In the genomic region with DNA sequence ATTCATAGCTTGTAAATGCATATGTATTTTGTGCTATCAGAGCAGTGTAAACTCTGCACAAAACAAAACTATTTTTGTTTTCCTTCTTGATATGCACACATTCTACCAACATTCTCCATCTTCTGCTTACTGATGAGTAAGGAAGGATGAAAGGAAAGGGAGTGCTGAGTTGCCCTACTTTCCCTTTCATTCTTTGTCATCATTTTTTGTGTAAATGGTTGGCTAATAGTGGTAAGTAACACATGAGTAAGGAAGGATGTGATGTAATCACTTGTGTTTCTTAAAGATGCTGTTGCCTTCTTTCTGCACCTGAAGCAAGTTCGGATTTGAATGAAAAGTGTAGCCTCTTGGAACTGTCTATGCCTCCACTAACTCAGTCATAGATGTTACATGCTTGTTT, we compare ENCODE assay signal across 1 cellular context.
TF ChIP-seq lines count a peak whose summit lies in the region.

No MANE protein-coding gene starts in this region.

TF ChIP-seq in SK-N-SH treated with all-trans-retinoic acid at 6 μM for 48 hours, 23 proteins besides CTCF, POLR2A, EP300 and RAD21 (continued from another document):
- TF ChIP-seq ESRRG (CRISPR knock-in tag; IDR thresholded peaks at IDR 0.05) (no peak), SNAI2 (CRISPR knock-in tag; IDR thresholded peaks at IDR 0.05) (no peak), ZNF70 (CRISPR knock-in tag; IDR thresholded peaks at IDR 0.05) (no peak), TSHZ2 (CRISPR knock-in tag; IDR thresholded peaks at IDR 0.05) (no peak), BACH2 (CRISPR knock-in tag; IDR thresholded peaks at IDR 0.05; ENCODE audit: borderline replicate concordance) (no peak), PATZ1 (CRISPR knock-in tag; IDR thresholded peaks at IDR 0.05; ENCODE audit: borderline replicate concordance) (no peak), ZNF565 (CRISPR knock-in tag; conservative IDR thresholded peaks at IDR 0.05; ENCODE audit: low read depth) (no peak)
TF ChIP-seq in SK-N-SH treated with all-trans-retinoic acid at 6 μM for 48 hours: peak in this region for 0.
